ENCODE assay signal across 8 cellular contexts in the genomic region with DNA sequence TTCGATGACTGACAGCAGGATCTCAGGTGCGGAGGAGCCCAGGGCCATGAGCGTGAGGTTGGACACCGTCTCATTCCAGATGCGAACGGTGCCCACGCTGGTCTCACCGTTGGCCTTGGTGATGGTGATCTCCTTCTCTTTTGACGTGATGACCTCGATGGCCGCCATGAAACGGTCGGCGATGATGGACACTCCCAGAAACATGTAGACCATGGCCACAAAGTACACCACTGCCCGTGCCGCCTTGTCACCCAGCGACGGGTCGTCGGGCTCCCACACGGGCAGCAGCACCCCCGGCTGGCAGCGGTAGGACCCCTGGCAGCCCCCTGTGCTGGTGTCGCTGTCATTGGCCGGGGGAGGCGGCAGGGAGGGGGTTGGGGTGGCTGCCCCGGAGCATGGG. TPM values are rescaled to one million over a fixed set of nuclear protein-coding genes. Genes with fewer than 3 reads are reported as not detected.
"Had no signal": no experiment of that assay in that cellular context is flagged by ENCODE, and none has a peak within 500 bp of the region (broad histone marks: within the 10 kb centered on the region; RNA-seq: fewer than 3 reads in every experiment).

No MANE protein-coding gene starts in this region.

- H3K27ac Mint-ChIP-seq: GM23338, HFFc6 had no signal

- H3K9ac ChIP-seq: KMS-11 had no signal

- H3K4me1 ChIP-seq: HAP-1 had no signal

- H3K27ac ChIP-seq: KMS-11 had no signal

- H3K9me3 Mint-ChIP-seq: GM23338, HFFc6 had no signal

- H3K4me3 ChIP-seq: GM23338, HAP-1, K562 had no signal

- H3K36me3 ChIP-seq: HAP-1 had no signal

- H3K9me3 ChIP-seq: HAP-1 had no signal

- H3K4me3 Mint-ChIP-seq: GM23338, HFFc6 had no signal

- H2AFZ ChIP-seq: GM23338 had no signal

- H3K4me2 ChIP-seq: GM23338, KMS-11 had no signal

- DNase-seq: HFFc6, IMR-90 had no signal

- ATAC-seq: GM23338, HCT116, K562 had no signal

- FAIRE-seq: HTR-8/SVneo, K562 had no signal

RNA-seq across cellular contexts. Expression of a gene that starts 5.7 kb away (rescaled TPM):
- total RNA-seq: HFFc6, IMR-90 had no signal
